Comparison of ENCODE assay signal across 15 cellular contexts in the genomic region with DNA sequence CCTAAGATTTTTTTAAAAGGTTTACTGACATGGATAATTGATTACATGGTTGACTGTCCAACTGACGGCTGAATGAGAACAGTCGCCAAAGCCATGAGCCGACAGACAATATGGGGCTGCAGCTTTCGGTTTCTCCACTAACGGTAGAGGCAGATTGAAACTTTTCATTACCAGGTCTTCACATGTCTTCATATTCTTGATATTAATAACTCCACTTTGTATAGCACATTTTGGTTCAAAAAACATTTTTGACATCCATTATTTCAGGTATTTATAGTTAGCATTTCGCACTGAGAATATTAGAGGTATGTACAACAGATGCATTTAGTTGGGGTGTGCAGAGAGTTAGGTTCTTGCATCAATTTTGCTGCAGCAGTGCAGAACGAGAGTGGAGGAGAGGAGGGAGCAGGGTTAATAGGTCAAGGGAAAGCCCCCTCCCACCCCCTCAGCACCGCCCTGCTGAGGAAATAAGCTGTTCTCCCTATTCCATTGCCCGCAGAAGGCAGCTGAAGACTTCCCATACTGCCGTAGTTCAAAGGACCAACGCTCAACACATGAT.
DNase-seq lines count a peak whose midpoint lies in the region; ATAC-seq and TF ChIP-seq lines count a peak whose summit lies in the region.
"Had no signal": no experiment of that assay in that cellular context is flagged by ENCODE, and none has a peak within 500 bp of the region (broad histone marks: within the 10 kb centered on the region; RNA-seq: fewer than 3 reads in every experiment).

No MANE protein-coding gene starts in this region.

- H3K4me3 Mint-ChIP-seq in CD8-positive, alpha-beta T cell, result peak overlapping the region; percentile 1
- peak overlapping the region; percentile 79 for H3K4me3 Mint-ChIP-seq in neural crest cell
- H3K4me3 Mint-ChIP-seq: mesothelial cell of epicardium had no signal

- POLR2A ChIA-PET in CD8-positive, alpha-beta T cell (lab: Charles Lee), result no interaction called here

- no peak for TF ChIP-seq POLR2A in suprapubic skin (IDR thresholded peaks at IDR 0.05)

- H3K27me3 ChIP-seq in CD8-positive, alpha-beta T cell (ENCODE audit: insufficient read depth, low read length), result peaks cover 4% of the 10 kb centered on the region
- H3K27me3 ChIP-seq in suprapubic skin, result no peaks in the 10 kb centered on the region
- H3K27me3 ChIP-seq: Peyer's patch had no signal

- no peaks in the 10 kb centered on the region for H3K27me3 Mint-ChIP-seq in CD8-positive, alpha-beta T cell (ENCODE audit: low read depth)
- H3K27me3 Mint-ChIP-seq in neural crest cell (ENCODE audit: low read depth), result no peaks in the 10 kb centered on the region

- H3K4me1 ChIP-seq in CD8-positive, alpha-beta T cell (ENCODE audit: insufficient read depth, low read length), result no peaks in the 10 kb centered on the region
- peaks cover 9% of the 10 kb centered on the region for H3K4me1 ChIP-seq in suprapubic skin
- H3K4me1 ChIP-seq: Peyer's patch had no signal

- no peaks in the 10 kb centered on the region for H3K36me3 Mint-ChIP-seq in CD8-positive, alpha-beta T cell
- no peaks in the 10 kb centered on the region for H3K36me3 Mint-ChIP-seq in neural crest cell (ENCODE audit: low read depth)
- H3K36me3 Mint-ChIP-seq: mesothelial cell of epicardium had no signal

- no peaks in the 10 kb centered on the region for H3K36me3 ChIP-seq in CD8-positive, alpha-beta T cell (ENCODE audit: insufficient read depth, low read length)
- no peaks in the 10 kb centered on the region for H3K36me3 ChIP-seq in suprapubic skin
- H3K36me3 ChIP-seq: Peyer's patch had no signal

- TF ChIP-seq CTCF in CD8-positive, alpha-beta T cell (IDR thresholded peaks at IDR 0.05), result no peak
- TF ChIP-seq CTCF in neural crest cell (conservative IDR thresholded peaks at IDR 0.05) (no peak), suprapubic skin (IDR thresholded peaks at IDR 0.05) (no peak)

- 83% methylated on average over 11 of the region's 11 CpGs for WGBS in suprapubic skin

- no peak overlapping the region for H3K4me3 ChIP-seq in CD8-positive, alpha-beta T cell (ENCODE audit: low read depth, low read length)
- H3K4me3 ChIP-seq in suprapubic skin, result no peak overlapping the region
- H3K4me3 ChIP-seq: Peyer's patch had no signal

- no peak for DNase-seq in CD8-positive, alpha-beta T cell
- DNase-seq in RPMI8226 (peak; percentile 69), neural crest cell (ENCODE audit: low read depth, low spot score) (no peak), suprapubic skin (ENCODE audit: low spot score in 2 of 2) (no peak), NCI-H2029 treated with DMSO at 0.1 percent for 48 hours (lab: John Stamatoyannopoulos, UW) (no peak), cerebellum (ENCODE audit: low spot score) (no peak)
- DNase-seq: activated CD4-positive, alpha-beta T cell treated with anti-CD3 and anti-CD28 coated beads for 4 hours; activated T-cell treated with anti-CD3 and anti-CD28 coated beads, Interleukin-2, amount 50 U/mL, for 48 hours; KBM-7; NCI-H1436 treated with DMSO at 0.1 percent for 48 hours; Peyer's patch; stimulated activated CD4-positive, alpha-beta T cell treated with anti-CD3 and anti-CD28 coated beads, Interleukin-2, amount 100 ng/mL, for 24 hours had no signal

- H3K27ac Mint-ChIP-seq in CD8-positive, alpha-beta T cell, result no peak overlapping the region
- peak overlapping the region; percentile 52 for H3K27ac Mint-ChIP-seq in neural crest cell (ENCODE audit: unreplicated experiment)
- H3K27ac Mint-ChIP-seq: mesothelial cell of epicardium had no signal

- no peaks in the 10 kb centered on the region for H3K9me3 Mint-ChIP-seq in CD8-positive, alpha-beta T cell
- no peaks in the 10 kb centered on the region for H3K9me3 Mint-ChIP-seq in neural crest cell

- no peak for ATAC-seq in CD8-positive, alpha-beta T cell
- peak; percentile 41 for ATAC-seq in GM21576 (IDR thresholded peaks at IDR 0.05; ENCODE audit: unreplicated experiment)
- no peak for ATAC-seq in HG02642 (IDR thresholded peaks at IDR 0.05; ENCODE audit: poor library complexity, unreplicated experiment)

- H3K27ac ChIP-seq in CD8-positive, alpha-beta T cell (ENCODE audit: low read depth, low read length), result no peak overlapping the region
- H3K27ac ChIP-seq in suprapubic skin, result no peak overlapping the region
- H3K27ac ChIP-seq: Peyer's patch had no signal

- TF ChIP-seq EP300 in suprapubic skin (IDR thresholded peaks at IDR 0.05), result no peak

- CTCF ChIA-PET in CD8-positive, alpha-beta T cell (lab: Charles Lee), result no interaction called here

- H3K4me1 Mint-ChIP-seq in CD8-positive, alpha-beta T cell (ENCODE audit: low read depth), result no peaks in the 10 kb centered on the region
- H3K4me1 Mint-ChIP-seq in neural crest cell, result peaks cover 18% of the 10 kb centered on the region

- H3K9me3 ChIP-seq in CD8-positive, alpha-beta T cell (ENCODE audit: low read length), result no peaks in the 10 kb centered on the region
- H3K9me3 ChIP-seq in suprapubic skin, result no peaks in the 10 kb centered on the region
- H3K9me3 ChIP-seq: Peyer's patch had no signal

- intact Hi-C loops in CD8-positive, alpha-beta T cell (cut with DNase I, micrococcal nuclease), result no loop called here
